In genomic region chr5:142587354-142587965, GRCh38 we compare ENCODE assay signal across 10 cellular contexts.
DNase-seq lines count a peak whose midpoint lies in the region; ATAC-seq and TF ChIP-seq lines count a peak whose summit lies in the region.
"Had no signal": no experiment of that assay in that cellular context is flagged by ENCODE, and none has a peak within 500 bp of the region (broad histone marks: within the 10 kb centered on the region; RNA-seq: fewer than 3 reads in every experiment).

No MANE protein-coding gene starts in this region.

- DNase-seq in COLO668 (lab: John Stamatoyannopoulos, UW; ENCODE audit: unreplicated experiment) (peak; percentile 20), GM20000 (ENCODE audit: low spot score) (peak; percentile 10), SJCRH30 (peak; percentile 56 to 72), fibroblast of the conjunctiva (ENCODE audit: low read depth) (peak; percentile 27), type B pancreatic cell (ENCODE audit: extremely low spot score, unreplicated experiment) (no peak), nucleus accumbens (lab: John Stamatoyannopoulos, UW) (no peak), DMS79 (lab: John Stamatoyannopoulos, UW) (no peak)
- DNase-seq: naive B cell had no signal

- no peak for ATAC-seq in GM21717 (IDR thresholded peaks at IDR 0.05; ENCODE audit: unreplicated experiment)

- H3K36me3 Mint-ChIP-seq in type B pancreatic cell: no peaks in the 10 kb centered on the region

- H3K27me3 ChIP-seq in SJCRH30: peaks cover 6% of the 10 kb centered on the region

- H3K4me3 ChIP-seq in SJCRH30: no peak overlapping the region

- no peak overlapping the region for H3K4me3 Mint-ChIP-seq in type B pancreatic cell
- H3K4me3 Mint-ChIP-seq: naive B cell; T-helper 1 cell treated with Interleukin-12 subunit alpha and Interleukin-12 subunit beta and Interleukin-4 antibody, amounts not matched to agents 30 μg/mL and 1 μg/mL, for 36 hours had no signal

- no peaks in the 10 kb centered on the region for H3K27me3 Mint-ChIP-seq in type B pancreatic cell

- H3K27ac Mint-ChIP-seq in type B pancreatic cell: no peak overlapping the region
- H3K27ac Mint-ChIP-seq: naive B cell; T-helper 1 cell treated with Interleukin-12 subunit alpha and Interleukin-12 subunit beta and Interleukin-4 antibody, amounts not matched to agents 30 μg/mL and 1 μg/mL, for 36 hours had no signal

- H3K9me3 Mint-ChIP-seq in type B pancreatic cell: no peaks in the 10 kb centered on the region
- H3K9me3 Mint-ChIP-seq: T-helper 1 cell treated with Interleukin-12 subunit alpha and Interleukin-12 subunit beta and Interleukin-4 antibody, amounts not matched to agents 30 μg/mL and 1 μg/mL, for 36 hours had no signal

- TF ChIP-seq CTCF in GM20000 (IDR thresholded peaks at IDR 0.05; ENCODE audit: extremely low read depth, missing control alignments): peak; percentile 44
- peak; percentile 66 for TF ChIP-seq CTCF in type B pancreatic cell (conservative IDR thresholded peaks at IDR 0.05)

- no peak overlapping the region for H3K27ac ChIP-seq in SJCRH30

- H3K4me1 ChIP-seq in SJCRH30: no peaks in the 10 kb centered on the region

- no peaks in the 10 kb centered on the region for H3K9me3 ChIP-seq in SJCRH30 (replicated peaks)

- H3K36me3 ChIP-seq in SJCRH30: no peaks in the 10 kb centered on the region

- no peaks in the 10 kb centered on the region for H3K4me1 Mint-ChIP-seq in type B pancreatic cell (ENCODE audit: unreplicated experiment)

Comparison
In these comparisons a context has a peak if more than half of its experiments do, and no peak if none do; other contexts are left out.
1. DNase-seq: peak in COLO668 (single experiment), GM20000 (single experiment), SJCRH30 (2 of 2) and fibroblast of the conjunctiva (single experiment); none in type B pancreatic cell (single experiment), nucleus accumbens (0 of 56) and DMS79 (single experiment).